In the genomic region with DNA sequence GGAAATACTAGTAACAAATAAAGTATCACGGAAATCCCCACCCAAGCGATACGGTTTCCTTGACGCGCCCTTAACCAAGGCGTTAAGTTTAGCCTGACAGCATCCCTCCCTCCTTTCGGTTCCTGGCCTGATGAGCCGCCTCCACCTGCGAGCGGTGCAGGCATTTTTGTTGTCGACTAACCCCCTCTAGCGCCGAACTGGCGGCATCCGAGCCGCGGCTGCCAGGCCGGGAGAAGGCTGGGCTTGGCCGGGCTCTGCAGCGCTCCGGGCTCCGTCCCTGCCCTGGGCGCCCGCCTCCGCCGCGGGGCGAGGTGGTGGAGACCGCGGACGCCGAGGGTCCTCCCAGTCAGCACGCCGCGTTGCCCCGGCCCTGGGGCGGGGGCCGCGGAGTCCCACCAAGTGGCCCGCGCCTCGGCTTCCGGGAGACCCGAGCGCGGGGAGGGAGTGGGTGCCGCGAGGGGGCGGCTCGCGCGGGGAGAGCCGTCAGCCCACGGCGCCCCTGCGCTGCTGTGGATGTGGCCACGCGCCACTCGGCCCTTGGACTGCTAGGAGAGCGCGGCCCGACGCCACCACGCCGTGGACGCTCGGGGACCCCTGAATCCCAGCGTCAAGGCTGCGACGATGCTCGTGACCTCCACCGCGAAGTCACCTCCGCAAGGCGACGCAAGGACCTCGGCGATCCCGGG, we compare ENCODE assay signal across 8 cellular contexts. TPM values are rescaled to one million over a fixed set of nuclear protein-coding genes. Genes with fewer than 3 reads are reported as not detected.
DNase-seq lines count a peak whose midpoint lies in the region; ATAC-seq and TF ChIP-seq lines count a peak whose summit lies in the region.

No MANE protein-coding gene starts in this region.

- no peaks in the 10 kb centered on the region for H3K9me3 ChIP-seq in mesenchymal stem cell (ENCODE audit: control insufficient read depth, low read length)

- no peak overlapping the region for H3K14ac ChIP-seq in mesenchymal stem cell (ENCODE audit: low read length in 2 of 2)

- H3K36me3 Mint-ChIP-seq in endothelial cell (ENCODE audit: low read depth, unreplicated experiment), result no peaks in the 10 kb centered on the region

- H3K4me1 ChIP-seq in mesenchymal stem cell (ENCODE audit: control insufficient read depth, insufficient read depth, low read depth, low read length), result peaks cover 17% of the 10 kb centered on the region

- H3K27me3 ChIP-seq in mesenchymal stem cell (ENCODE audit: control insufficient read depth in 1 of 2, insufficient read depth in 1 of 2, low read length in 2 of 2), result peaks cover 7 to 27% of the 10 kb centered on the region in 2 experiments

- H3K4ac ChIP-seq in mesenchymal stem cell (ENCODE audit: low read depth in 1 of 2, low read length in 2 of 2), result no peak overlapping the region

- H2BK12ac ChIP-seq in mesenchymal stem cell (ENCODE audit: low read length in 2 of 2), result no peak overlapping the region

- under 1% methylated on average over 43 of the region's 79 CpGs for WGBS in mesenchymal stem cell

- H2BK15ac ChIP-seq in mesenchymal stem cell (ENCODE audit: low read depth, poor library complexity, severe bottlenecking), result no peak overlapping the region

- ATAC-seq in HG02623 (IDR thresholded peaks at IDR 0.05; ENCODE audit: unreplicated experiment), result peak; percentile 99

- no peak overlapping the region for H2BK120ac ChIP-seq in mesenchymal stem cell (ENCODE audit: low read depth, low read length)

- peak overlapping the region; percentile 100 for H3K4me2 ChIP-seq in mesenchymal stem cell (ENCODE audit: low read length, poor library complexity, severe bottlenecking)

- no peaks in the 10 kb centered on the region for H3K79me1 ChIP-seq in mesenchymal stem cell (replicated peaks; ENCODE audit: low read length, poor library complexity, severe bottlenecking)

- no peak overlapping the region for H2BK5ac ChIP-seq in mesenchymal stem cell (ENCODE audit: low read depth, low read length, poor library complexity, severe bottlenecking)

- H3K36me3 ChIP-seq in mesenchymal stem cell (ENCODE audit: control insufficient read depth in 1 of 2, insufficient read depth in 2 of 2, low read depth in 1 of 2, low read length in 2 of 2), result no peaks in the 10 kb centered on the region

- H3K4me3 ChIP-seq in WI38 (ENCODE audit: low read depth, low read length) (peak overlapping the region; percentile 53), mesenchymal stem cell (ENCODE audit: insufficient read depth in 1 of 2, low read depth in 1 of 2, low read length in 2 of 2) (peak overlapping the region; percentile 71 to 76)

- peak overlapping the region in 1 of 2 experiments; percentile 46 for H3K23ac ChIP-seq in mesenchymal stem cell (ENCODE audit: low read length in 2 of 2)

- peak overlapping the region; percentile 33 for H3K9ac ChIP-seq in mesenchymal stem cell (ENCODE audit: low read length)

- H3K27ac Mint-ChIP-seq in endothelial cell (ENCODE audit: unreplicated experiment), result no peak overlapping the region

- peak overlapping the region; percentile 55 for H2AFZ ChIP-seq in mesenchymal stem cell (ENCODE audit: low read depth, low read length)

- H3K4me3 Mint-ChIP-seq in endothelial cell (ENCODE audit: unreplicated experiment), result peak overlapping the region; percentile 87

- peak overlapping the region in 1 of 2 experiments; percentile 1 for H3K18ac ChIP-seq in mesenchymal stem cell (ENCODE audit: low read depth in 1 of 2, low read length in 2 of 2)

- H3K9me3 Mint-ChIP-seq in endothelial cell (ENCODE audit: unreplicated experiment), result no peaks in the 10 kb centered on the region

- peaks cover 13% of the 10 kb centered on the region for H3K27me3 Mint-ChIP-seq in endothelial cell (ENCODE audit: unreplicated experiment)

- TF ChIP-seq CTCF in WI38 (IDR thresholded peaks at IDR 0.05; ENCODE audit: low read depth, low read length), result peak; percentile 40; the same call in 1 of the 2 replicates
- peak; percentile 31 for TF ChIP-seq CTCF in endothelial cell (IDR thresholded peaks at IDR 0.05; ENCODE audit: unreplicated experiment)

- H3K27ac ChIP-seq in mesenchymal stem cell (ENCODE audit: low read length, poor library complexity, severe bottlenecking), result no peak overlapping the region

- peak; percentile 50 for DNase-seq in activated T-cell treated with anti-CD3 and anti-CD28 coated beads for 24 hours (ENCODE audit: low read depth)
- DNase-seq in activated T-cell treated with anti-CD3 and anti-CD28 coated beads for 4 hours, result no peak
- DNase-seq in NCI-H1105 (lab: John Stamatoyannopoulos, UW), result peak; percentile 88
- peak; percentile 93 for DNase-seq in endothelial cell (ENCODE audit: low spot score)
- peak; percentile 63 for DNase-seq in mesenchymal stem cell
- DNase-seq in stimulated activated CD8-positive, alpha-beta memory T cell treated with anti-CD3 and anti-CD28 coated beads, Interleukin-7, amount 100 ng/mL, for 48 hours (ENCODE audit: extremely low read depth in 1 of 2, low read depth in 1 of 2), result peak; percentile 33 to 41

- no peak overlapping the region for H4K8ac ChIP-seq in mesenchymal stem cell (ENCODE audit: low read length)

- peaks cover 8% of the 10 kb centered on the region for H3K4me1 Mint-ChIP-seq in endothelial cell (ENCODE audit: unreplicated experiment)

- H4K91ac ChIP-seq in mesenchymal stem cell (ENCODE audit: low read length), result no peak overlapping the region

- H2AK5ac ChIP-seq in mesenchymal stem cell (ENCODE audit: low read length, severe bottlenecking), result no peak overlapping the region

RNA-seq across cellular contexts. Expression of gene EPHA6, which starts 1.1 kb away (rescaled TPM):
- 21.8 TPM for total RNA-seq in endothelial cell (ENCODE audit: unreplicated experiment)
- polyA plus RNA-seq in mesenchymal stem cell (2013, experiment 1 of 2), result not detected
- polyA plus RNA-seq in mesenchymal stem cell (2013, experiment 2 of 2), result not detected
